ENCODE assay signal across 10 cellular contexts in genomic region chr3:157135671-157136396, GRCh38. TPM values are rescaled to one million over a fixed set of nuclear protein-coding genes. Genes with fewer than 3 reads are reported as not detected.
DNase-seq lines count a peak whose midpoint lies in the region; ATAC-seq and TF ChIP-seq lines count a peak whose summit lies in the region.
"Had no signal": no experiment of that assay in that cellular context is flagged by ENCODE, and none has a peak within 500 bp of the region (broad histone marks: within the 10 kb centered on the region; RNA-seq: fewer than 3 reads in every experiment).

No MANE protein-coding gene starts in this region.

- DNase-seq in AG04450 (ENCODE audit: low read depth, low spot score) (no peak), M059J (ENCODE audit: low read depth) (peak; percentile 60), esophagus muscularis mucosa (ENCODE audit: extremely low spot score) (no peak), neural crest cell (ENCODE audit: low read depth, low spot score) (no peak), H4 (ENCODE audit: low spot score) (no peak), NCI-H2196 treated with DMSO at 0.1 percent for 48 hours (lab: John Stamatoyannopoulos, UW; ENCODE audit: unreplicated experiment) (no peak), RKO (ENCODE audit: low spot score) (no peak)

- H3K4me3 ChIP-seq in AG04450 (ENCODE audit: low read depth, low read length) (no peak overlapping the region), esophagus muscularis mucosa (no peak overlapping the region)

- H3K4me1 Mint-ChIP-seq in neural crest cell = peaks cover 12% of the 10 kb centered on the region

- H3K9me3 Mint-ChIP-seq in neural crest cell = peaks cover 3% of the 10 kb centered on the region
- H3K9me3 Mint-ChIP-seq: mesothelial cell of epicardium; stimulated activated naive CD8-positive, alpha-beta T cell treated with anti-CD3 and anti-CD28 coated beads, Interleukin-15, Interleukin-2, amounts not matched to agents 100 ng/mL and 50 ng/mL, for 24 hours had no signal

- ATAC-seq in HG02588 (IDR thresholded peaks at IDR 0.05; ENCODE audit: unreplicated experiment) = no peak

- peaks cover 0 to 9% (median 2%) of the 10 kb centered on the region in 4 donors for H3K36me3 ChIP-seq in esophagus muscularis mucosa

- no peaks in the 10 kb centered on the region for H3K36me3 Mint-ChIP-seq in neural crest cell (ENCODE audit: low read depth)

- H3K4me3 Mint-ChIP-seq in neural crest cell = no peak overlapping the region
- H3K4me3 Mint-ChIP-seq: mesothelial cell of epicardium; stimulated activated naive CD8-positive, alpha-beta T cell treated with anti-CD3 and anti-CD28 coated beads, Interleukin-15, Interleukin-2, amounts not matched to agents 100 ng/mL and 50 ng/mL, for 24 hours had no signal

- H3K27me3 ChIP-seq in AG04450 (ENCODE audit: control insufficient read depth, insufficient read depth, low read length) = no peaks in the 10 kb centered on the region
- H3K27me3 ChIP-seq in esophagus muscularis mucosa = no peaks in the 10 kb centered on the region

- H3K27ac ChIP-seq in AG04450 (ENCODE audit: low read depth, low read length) (no peak overlapping the region), esophagus muscularis mucosa (replicated peaks in 1 of 4) (peak overlapping the region in 3 of 4 donors; percentile 21 to 67 (median 36))

- POLR2A ChIA-PET in AG04450 (lab: Yijun Ruan, JAX) = interaction anchor here (1.3 kb wide), 1 partner anchor 47 kb away, joined by 9 read pairs; no protein-coding TSS in a partner anchor

- no peak for TF ChIP-seq POLR2A in esophagus muscularis mucosa (IDR thresholded peaks at IDR 0.05; ENCODE audit: low read depth)

- H3K4me1 ChIP-seq in esophagus muscularis mucosa = peaks cover 41 to 57% (median 44%) of the 10 kb centered on the region in 4 donors

- WGBS in esophagus muscularis mucosa = 70% methylated on average over 5 of the region's 5 CpGs

- intact Hi-C loops in esophagus muscularis mucosa (cut with DNase I) = loop anchor here (5.0 kb wide), 1 partner anchor 459 kb away; no protein-coding TSS in a partner anchor

- H3K9me3 ChIP-seq in AG04450 (ENCODE audit: control insufficient read depth, insufficient read depth, low read length) = no peaks in the 10 kb centered on the region
- no peaks in the 10 kb centered on the region for H3K9me3 ChIP-seq in esophagus muscularis mucosa

- H3K27me3 Mint-ChIP-seq in neural crest cell (ENCODE audit: low read depth) = no peaks in the 10 kb centered on the region
- H3K27me3 Mint-ChIP-seq: stimulated activated naive CD8-positive, alpha-beta T cell treated with anti-CD3 and anti-CD28 coated beads, Interleukin-15, Interleukin-2, amounts not matched to agents 100 ng/mL and 50 ng/mL, for 24 hours had no signal

- CTCF ChIA-PET in AG04450 (lab: Charles Lee) = interaction anchor here (0.8 to 4.7 kb wide), 11 partner anchors 14 to 984 kb away, joined by 3 to 86 read pairs (median 13); partner anchors contain the start of gene TIPARP

- TF ChIP-seq EP300 in esophagus muscularis mucosa (IDR thresholded peaks at IDR 0.05) = no peak

- peak overlapping the region; percentile 86 for H3K27ac Mint-ChIP-seq in neural crest cell (ENCODE audit: unreplicated experiment)
- H3K27ac Mint-ChIP-seq: stimulated activated naive CD8-positive, alpha-beta T cell treated with anti-CD3 and anti-CD28 coated beads, Interleukin-15, Interleukin-2, amounts not matched to agents 100 ng/mL and 50 ng/mL, for 24 hours had no signal

- peak; percentile 15; the same call in 1 of the 2 replicates for TF ChIP-seq CTCF in AG04450 (IDR thresholded peaks at IDR 0.05; ENCODE audit: low read depth, low read length)
- TF ChIP-seq CTCF in esophagus muscularis mucosa (IDR thresholded peaks at IDR 0.05) = no peak
- no peak for TF ChIP-seq CTCF in neural crest cell (conservative IDR thresholded peaks at IDR 0.05)

RNA-seq across cellular contexts. Expression of gene CCNL1, which starts 24.1 kb away (rescaled TPM):
- polyA plus RNA-seq in AG04450 (2011; rRNA removed) = 113 and 145 TPM in 2 replicates
- 131 and 132 TPM in 2 replicates for polyA minus RNA-seq in AG04450 (2011; rRNA and poly(A)+ RNA removed)
- total RNA-seq in M059J (2014; rRNA removed; shearing (Covaris generic)) = 62.9 and 66.2 TPM in 2 replicates
- total RNA-seq in esophagus muscularis mucosa (100 to 1,000 TPM in 1 of 4 donors, 10 to 100 TPM in 3; 45.3 to 180 (median 77.3) TPM), neural crest cell (127 and 136 TPM in 2 replicates)
- total RNA-seq in H4 (2014; rRNA removed; shearing (Covaris generic)) = 24.3 and 30.6 TPM in 2 replicates
